ENCODE assay signal across 13 cellular contexts in the genomic region with DNA sequence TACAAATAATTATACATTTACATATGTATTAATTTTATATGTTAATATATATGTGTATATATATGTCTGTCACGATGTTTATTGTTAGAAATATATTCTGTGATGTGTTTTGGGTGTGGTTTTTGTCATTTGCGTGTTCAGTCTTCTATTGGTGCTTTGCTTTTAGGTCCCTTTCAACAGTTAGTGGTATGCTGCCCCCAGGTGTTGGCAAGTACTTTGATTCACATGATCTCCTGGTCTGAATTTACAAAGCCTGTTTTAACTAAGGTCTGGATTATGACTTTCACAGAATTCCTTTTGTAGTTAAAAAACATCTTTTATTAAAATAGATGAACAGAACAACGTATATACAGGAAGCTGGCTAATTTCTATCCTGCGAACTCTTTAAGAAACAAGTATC.
DNase-seq lines count a peak whose midpoint lies in the region; ATAC-seq and TF ChIP-seq lines count a peak whose summit lies in the region.
"Had no signal": no experiment of that assay in that cellular context is flagged by ENCODE, and none has a peak within 500 bp of the region (broad histone marks: within the 10 kb centered on the region; RNA-seq: fewer than 3 reads in every experiment).

No MANE protein-coding gene starts in this region.

- no peaks in the 10 kb centered on the region for H3K4me1 Mint-ChIP-seq in naive thymus-derived CD4-positive, alpha-beta T cell
- no peaks in the 10 kb centered on the region for H3K4me1 Mint-ChIP-seq in activated CD4-positive, alpha-beta T cell treated with anti-CD3 and anti-CD28 coated beads, Interleukin-2, amount 10 ng/mL, durations not matched to agents 24 days and 14 days
- H3K4me1 Mint-ChIP-seq: activated naive CD8-positive, alpha-beta T cell treated with anti-CD3 and anti-CD28 coated beads, Interleukin-2, amount 50 U/mL, for 24 hours; naive B cell had no signal

- H3K36me3 Mint-ChIP-seq in naive thymus-derived CD4-positive, alpha-beta T cell: no peaks in the 10 kb centered on the region
- no peaks in the 10 kb centered on the region for H3K36me3 Mint-ChIP-seq in activated CD4-positive, alpha-beta T cell treated with anti-CD3 and anti-CD28 coated beads, Interleukin-2, amount 10 ng/mL, durations not matched to agents 24 days and 14 days (ENCODE audit: low read depth)
- H3K36me3 Mint-ChIP-seq: naive B cell had no signal

- TF ChIP-seq EP300 in Ishikawa (IDR thresholded peaks at IDR 0.05; ENCODE audit: borderline replicate concordance): no peak

- peaks cover 0 to 4% (median 0%) of the 10 kb centered on the region in 5 donors for H3K27me3 Mint-ChIP-seq in naive thymus-derived CD4-positive, alpha-beta T cell
- H3K27me3 Mint-ChIP-seq in activated CD4-positive, alpha-beta T cell treated with anti-CD3 and anti-CD28 coated beads, Interleukin-2, amount 10 ng/mL, durations not matched to agents 24 days and 14 days: no peaks in the 10 kb centered on the region
- H3K27me3 Mint-ChIP-seq: activated naive CD8-positive, alpha-beta T cell treated with anti-CD3 and anti-CD28 coated beads, Interleukin-2, amount 50 U/mL, for 24 hours; naive B cell had no signal

- no peak overlapping the region for H3K4me3 ChIP-seq in BJ (ENCODE audit: low read depth, low read length)
- H3K4me3 ChIP-seq in fibroblast of mammary gland (ENCODE audit: control insufficient read depth, low read depth, low read length): no peak overlapping the region
- no peak overlapping the region for H3K4me3 ChIP-seq in naive thymus-derived CD4-positive, alpha-beta T cell (ENCODE audit: low read length)
- H3K4me3 ChIP-seq: thoracic aorta had no signal

- peak; percentile 35; the same call in 1 of the 2 replicates for TF ChIP-seq CTCF in BJ (IDR thresholded peaks at IDR 0.05; ENCODE audit: insufficient read depth, low read depth, low read length)
- TF ChIP-seq CTCF in fibroblast of mammary gland (conservative IDR thresholded peaks at IDR 0.05; ENCODE audit: control insufficient read depth, insufficient read depth, low read depth, low read length): no peak

- intact Hi-C loops in naive thymus-derived CD4-positive, alpha-beta T cell (cut with micrococcal nuclease): no loop called here
- intact Hi-C loops in activated CD4-positive, alpha-beta T cell treated with anti-CD3 and anti-CD28 coated beads, Interleukin-2, amount 10 ng/mL, durations not matched to agents 24 days and 14 days (cut with micrococcal nuclease): no loop called here

- H3K27ac Mint-ChIP-seq in naive thymus-derived CD4-positive, alpha-beta T cell: no peak overlapping the region
- no peak overlapping the region for H3K27ac Mint-ChIP-seq in activated CD4-positive, alpha-beta T cell treated with anti-CD3 and anti-CD28 coated beads, Interleukin-2, amount 10 ng/mL, durations not matched to agents 24 days and 14 days
- H3K27ac Mint-ChIP-seq: activated naive CD8-positive, alpha-beta T cell treated with anti-CD3 and anti-CD28 coated beads, Interleukin-2, amount 50 U/mL, for 24 hours; naive B cell had no signal

- H3K4me1 ChIP-seq in naive thymus-derived CD4-positive, alpha-beta T cell (ENCODE audit: control insufficient read depth in 2 of 2, insufficient read depth in 2 of 2, low read length in 2 of 2): no peaks in the 10 kb centered on the region
- H3K4me1 ChIP-seq: Caco-2 had no signal

- no peak overlapping the region for H3K27ac ChIP-seq in naive thymus-derived CD4-positive, alpha-beta T cell (ENCODE audit: low read depth, low read length)
- H3K27ac ChIP-seq: thoracic aorta had no signal

- no peak for ATAC-seq in naive thymus-derived CD4-positive, alpha-beta T cell
- no peak for ATAC-seq in GM21423 (IDR thresholded peaks at IDR 0.05; ENCODE audit: unreplicated experiment)
- ATAC-seq: activated naive CD8-positive, alpha-beta T cell treated with anti-CD3 and anti-CD28 coated beads, Interleukin-2, amount 50 U/mL, for 24 hours had no signal

- DNase-seq in BJ (ENCODE audit: low read depth): no peak
- DNase-seq in RKO (ENCODE audit: low spot score): peak; percentile 69
- DNase-seq in fibroblast of mammary gland (ENCODE audit: low read depth): peak; percentile 31
- DNase-seq in naive thymus-derived CD4-positive, alpha-beta T cell: no peak
- no peak for DNase-seq in activated CD4-positive, alpha-beta T cell treated with anti-CD3 and anti-CD28 coated beads, Interleukin-2, amount 10 ng/mL, durations not matched to agents 24 days and 14 days
- no peak for DNase-seq in AG08396 (ENCODE audit: low spot score)
- DNase-seq: activated naive CD8-positive, alpha-beta T cell treated with anti-CD3 and anti-CD28 coated beads, Interleukin-2, amount 50 U/mL, for 24 hours; Caco-2; GOT3; naive B cell had no signal

- no peaks in the 10 kb centered on the region for H3K9me3 ChIP-seq in naive thymus-derived CD4-positive, alpha-beta T cell (ENCODE audit: control insufficient read depth in 2 of 3, low read length in 3 of 3)
- H3K9me3 ChIP-seq: Caco-2, thoracic aorta had no signal

- POLR2A ChIA-PET in BJ (lab: Charles Lee): no interaction called here
- POLR2A ChIA-PET in naive thymus-derived CD4-positive, alpha-beta T cell (lab: Charles Lee): no interaction called here

- H3K36me3 ChIP-seq in BJ (ENCODE audit: control insufficient read depth, insufficient read depth, low read length): no peaks in the 10 kb centered on the region
- H3K36me3 ChIP-seq in naive thymus-derived CD4-positive, alpha-beta T cell (ENCODE audit: control insufficient read depth in 2 of 3, insufficient read depth in 3 of 3, low read length in 3 of 3): no peaks in the 10 kb centered on the region
- H3K36me3 ChIP-seq: thoracic aorta had no signal

- H3K27me3 ChIP-seq in BJ (ENCODE audit: control insufficient read depth, insufficient read depth, low read length): no peaks in the 10 kb centered on the region
- no peaks in the 10 kb centered on the region for H3K27me3 ChIP-seq in naive thymus-derived CD4-positive, alpha-beta T cell (ENCODE audit: control insufficient read depth in 2 of 2, insufficient read depth in 2 of 2, low read length in 2 of 2)

- peak; percentile 50 for TF ChIP-seq RAD21 in Ishikawa (IDR thresholded peaks at IDR 0.05; ENCODE audit: low read depth)

- CTCF ChIA-PET in BJ (lab: Yijun Ruan, JAX): interaction anchor here (0.8 to 1.4 kb wide), 4 partner anchors 12 to 218 kb away, joined by 3 to 5 read pairs (median 4); no protein-coding TSS in a partner anchor
- CTCF ChIA-PET in naive thymus-derived CD4-positive, alpha-beta T cell (lab: Charles Lee): no interaction called here

- H3K4me3 Mint-ChIP-seq in naive thymus-derived CD4-positive, alpha-beta T cell: no peak overlapping the region
- no peak overlapping the region for H3K4me3 Mint-ChIP-seq in activated CD4-positive, alpha-beta T cell treated with anti-CD3 and anti-CD28 coated beads, Interleukin-2, amount 10 ng/mL, durations not matched to agents 24 days and 14 days
- H3K4me3 Mint-ChIP-seq: activated naive CD8-positive, alpha-beta T cell treated with anti-CD3 and anti-CD28 coated beads, Interleukin-2, amount 50 U/mL, for 24 hours; naive B cell had no signal

- peaks cover 0 to 7% (median 0%) of the 10 kb centered on the region in 11 donors for H3K9me3 Mint-ChIP-seq in naive thymus-derived CD4-positive, alpha-beta T cell
- no peaks in the 10 kb centered on the region for H3K9me3 Mint-ChIP-seq in activated CD4-positive, alpha-beta T cell treated with anti-CD3 and anti-CD28 coated beads, Interleukin-2, amount 10 ng/mL, durations not matched to agents 24 days and 14 days

TF ChIP-seq in Ishikawa, 13 proteins besides CTCF, POLR2A, EP300 and RAD21:
- TF ChIP-seq CEBPB (IDR thresholded peaks at IDR 0.05): no peak
- no peak for TF ChIP-seq TAF1 (IDR thresholded peaks at IDR 0.05; ENCODE audit: low read depth)
- TF ChIP-seq TCF12 (IDR thresholded peaks at IDR 0.05; ENCODE audit: low read depth): no peak
- TF ChIP-seq TEAD4 (IDR thresholded peaks at IDR 0.05): no peak
- no peak for TF ChIP-seq YY1 (IDR thresholded peaks at IDR 0.05; ENCODE audit: low read depth)
TF ChIP-seq in Ishikawa: peak in this region for 0.

Comparison
In these comparisons a context has a peak if more than half of its experiments do, and no peak if none do; other contexts are left out.
1. DNase-seq: peak in RKO (single experiment) and fibroblast of mammary gland (single experiment); none in BJ (single experiment), naive thymus-derived CD4-positive, alpha-beta T cell (0 of 9), activated CD4-positive, alpha-beta T cell treated with anti-CD3 and anti-CD28 coated beads, Interleukin-2, amount 10 ng/mL, durations not matched to agents 24 days and 14 days (single experiment) and AG08396 (single experiment).